In the genomic region with DNA sequence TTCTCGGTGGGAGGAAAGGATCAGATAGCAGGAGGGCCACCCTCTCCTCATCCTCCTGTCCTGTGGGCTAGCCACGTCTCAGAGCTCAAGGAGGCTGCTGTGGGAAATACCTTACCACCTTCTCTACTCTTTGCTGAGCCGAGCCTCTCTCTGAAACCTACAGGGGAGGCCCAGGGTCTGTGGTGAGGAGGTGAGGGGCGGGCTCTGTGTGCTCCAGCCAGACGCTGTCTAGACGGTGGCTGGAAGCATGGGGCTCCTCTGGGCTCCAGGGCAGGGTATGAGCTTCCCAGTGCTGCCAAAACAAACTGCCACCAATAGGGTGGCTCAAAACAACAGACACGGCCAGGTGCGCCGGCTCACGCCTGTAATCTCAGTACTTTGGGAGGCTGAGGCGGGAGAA, we compare ENCODE assay signal across 24 cellular contexts. TPM values are rescaled to one million over a fixed set of nuclear protein-coding genes. Genes with fewer than 3 reads are reported as not detected.
"Had no signal": no experiment of that assay in that cellular context is flagged by ENCODE, and none has a peak within 500 bp of the region (broad histone marks: within the 10 kb centered on the region; RNA-seq: fewer than 3 reads in every experiment).

No MANE protein-coding gene starts in this region.

- H3K4me3 Mint-ChIP-seq: endodermal cell; naive B cell; nephron; stimulated activated naive CD8-positive, alpha-beta T cell treated with anti-CD3 and anti-CD28 coated beads, Interleukin-15, Interleukin-2, amounts not matched to agents 100 ng/mL and 50 ng/mL, for 24 hours had no signal

- H3K9me3 Mint-ChIP-seq: endodermal cell; naive B cell; nephron; stimulated activated naive CD8-positive, alpha-beta T cell treated with anti-CD3 and anti-CD28 coated beads, Interleukin-15, Interleukin-2, amounts not matched to agents 100 ng/mL and 50 ng/mL, for 24 hours had no signal

- H3K27me3 Mint-ChIP-seq: stimulated activated naive CD8-positive, alpha-beta T cell treated with anti-CD3 and anti-CD28 coated beads, Interleukin-15, Interleukin-2, amounts not matched to agents 100 ng/mL and 50 ng/mL, for 24 hours had no signal

- H3K4me1 Mint-ChIP-seq: naive B cell, nephron had no signal

- ATAC-seq: left colon, left ventricle myocardium superior, pancreas, right cardiac atrium, upper lobe of right lung had no signal

- H3K36me3 Mint-ChIP-seq: naive B cell had no signal

- DNase-seq: dermis blood vessel endothelial cell; endodermal cell; erythroblast; foreskin melanocyte; head of caudate nucleus; left colon; left ventricle myocardium superior; mesenchymal stem cell; naive B cell; occipital lobe; pancreas; right cardiac atrium; small intestine; stimulated activated CD4-positive, alpha-beta T cell treated with anti-CD3 and anti-CD28 coated beads, Interleukin-12 subunit alpha, Interleukin-12 subunit beta, amount 100 ng/mL, for 4 hours; testis; upper lobe of right lung had no signal

- H3K27ac Mint-ChIP-seq: endodermal cell; naive B cell; nephron; stimulated activated naive CD8-positive, alpha-beta T cell treated with anti-CD3 and anti-CD28 coated beads, Interleukin-15, Interleukin-2, amounts not matched to agents 100 ng/mL and 50 ng/mL, for 24 hours had no signal

RNA-seq across cellular contexts. Expression of gene TMPRSS6, which starts 5.5 kb away (rescaled TPM):
- total RNA-seq: dermis blood vessel endothelial cell, endothelial cell of umbilical vein, kidney epithelial cell, left ventricle myocardium superior, occipital lobe, right cardiac atrium, subcutaneous adipose tissue, tibial nerve, vagina had no signal

RNA-seq across cellular contexts. Expression of gene IL2RB, which starts 34.7 kb away (rescaled TPM):
- total RNA-seq: dermis blood vessel endothelial cell, endothelial cell of umbilical vein, occipital lobe, progenitor cell of endocrine pancreas had no signal
